In the genomic region with DNA sequence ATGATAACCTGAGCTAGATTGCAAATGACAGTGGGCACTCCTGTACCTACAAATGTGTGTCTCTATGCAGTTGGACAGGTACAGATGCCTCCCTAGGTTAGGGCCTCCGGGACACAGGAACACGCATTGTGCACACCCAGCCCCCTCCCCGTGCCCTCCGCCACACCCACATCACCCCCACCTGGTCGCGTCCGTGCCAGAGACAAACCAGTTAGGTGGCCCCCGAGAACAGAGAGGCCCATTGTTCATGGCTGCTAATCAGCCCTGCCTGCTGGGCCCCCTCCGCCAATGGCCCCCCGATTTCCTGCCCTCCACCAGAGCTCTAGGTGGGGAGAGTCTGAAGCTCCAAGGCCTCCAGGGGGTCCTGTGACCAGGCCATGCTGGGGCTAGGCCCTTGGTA, we compare ENCODE assay signal across 25 cellular contexts. TPM values are rescaled to one million over a fixed set of nuclear protein-coding genes. Genes with fewer than 3 reads are reported as not detected.
"Had no signal": no experiment of that assay in that cellular context is flagged by ENCODE, and none has a peak within 500 bp of the region (broad histone marks: within the 10 kb centered on the region; RNA-seq: fewer than 3 reads in every experiment).

No MANE protein-coding gene starts in this region.

- H3K9me3 ChIP-seq: SK-N-SH had no signal

- H3K4me2 ChIP-seq: SK-N-SH had no signal

- H3K9ac ChIP-seq: SK-N-SH had no signal

- DNase-seq: KBM-7, MV-4-11, NCI-H1048, NCI-H1105, NCI-H1417 treated with DMSO at 0.1 percent for 48 hours, NCI-H146, NCI-H1694 treated with DMSO at 0.1 percent for 48 hours, NCI-H1930, NCI-H2081, NCI-H2107, NCI-H226, NCI-H446, NCI-H510A, NCI-H524 treated with DMSO at 0.1 percent for 48 hours, NCI-H69, NCI-H774, SHP77, SK-N-SH, SW 1271 had no signal

- ATAC-seq: Panc1 had no signal

- H3K27ac ChIP-seq: HL-60, RWPE1 had no signal

RNA-seq across cellular contexts. Expression of gene NRTN, which starts 13.7 kb away (rescaled TPM):
- total RNA-seq: LHCN-M2 had no signal

RNA-seq across cellular contexts. Expression of gene FUT6, which starts 20.9 kb away (rescaled TPM):
- total RNA-seq: LHCN-M2, MCF 10A, SK-MEL-5 had no signal
- polyA plus RNA-seq: SK-N-SH had no signal

RNA-seq across cellular contexts. Expression of gene FUT3, which starts 32.7 kb away (rescaled TPM):
- total RNA-seq: LHCN-M2 had no signal
- polyA plus RNA-seq: SK-N-SH had no signal
